1 cellular context compared by ENCODE assay signal in the genomic region with DNA sequence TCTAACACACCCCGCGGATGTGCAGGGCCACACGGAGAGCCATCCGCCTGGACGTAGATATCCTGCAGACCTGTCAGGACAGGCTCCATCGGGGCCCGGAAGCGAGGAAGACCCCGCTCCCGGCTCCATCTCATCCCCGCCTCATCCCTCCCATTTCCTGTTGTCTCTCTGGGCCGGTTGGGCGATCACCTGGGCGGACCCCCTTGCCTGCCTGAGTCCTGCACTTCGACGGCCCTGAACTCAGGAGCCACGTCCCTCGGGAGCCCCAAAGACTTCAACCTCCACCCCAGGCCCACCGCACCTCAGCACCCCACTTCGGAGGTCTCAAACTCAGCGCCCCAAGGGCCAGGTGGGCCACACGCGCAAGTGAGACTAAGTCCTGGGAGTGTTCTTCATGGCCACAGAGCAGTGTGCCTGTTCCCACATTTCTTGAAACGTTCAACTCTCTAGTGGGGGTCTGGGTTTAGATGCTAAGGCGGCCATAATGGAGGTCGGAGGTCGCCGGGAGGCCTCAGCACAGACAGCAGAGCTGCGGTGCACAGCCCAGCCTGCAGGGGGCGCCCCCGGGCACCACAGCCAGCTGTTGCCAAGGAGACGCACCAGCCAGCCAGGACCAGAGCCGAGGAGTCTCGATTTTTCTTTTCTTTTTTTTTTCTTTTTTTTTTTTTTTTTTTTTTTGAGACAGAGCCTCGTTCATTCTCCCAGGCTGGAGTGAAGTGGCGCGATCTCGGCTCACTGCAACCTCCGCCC.
A peak's percentile ranks its signal among the peaks of the same experiment; 100 is the strongest.
TF ChIP-seq lines count a peak whose summit lies in the region.

No MANE protein-coding gene starts in this region.

TF ChIP-seq in HepG2, 621 proteins besides CTCF, POLR2A, EP300 and RAD21 (continued from another document):
- TF ChIP-seq ZNF558 (CRISPR knock-in tag; IDR thresholded peaks at IDR 0.05; ENCODE audit: borderline replicate concordance) = no peak
- TF ChIP-seq, protein P1, sequence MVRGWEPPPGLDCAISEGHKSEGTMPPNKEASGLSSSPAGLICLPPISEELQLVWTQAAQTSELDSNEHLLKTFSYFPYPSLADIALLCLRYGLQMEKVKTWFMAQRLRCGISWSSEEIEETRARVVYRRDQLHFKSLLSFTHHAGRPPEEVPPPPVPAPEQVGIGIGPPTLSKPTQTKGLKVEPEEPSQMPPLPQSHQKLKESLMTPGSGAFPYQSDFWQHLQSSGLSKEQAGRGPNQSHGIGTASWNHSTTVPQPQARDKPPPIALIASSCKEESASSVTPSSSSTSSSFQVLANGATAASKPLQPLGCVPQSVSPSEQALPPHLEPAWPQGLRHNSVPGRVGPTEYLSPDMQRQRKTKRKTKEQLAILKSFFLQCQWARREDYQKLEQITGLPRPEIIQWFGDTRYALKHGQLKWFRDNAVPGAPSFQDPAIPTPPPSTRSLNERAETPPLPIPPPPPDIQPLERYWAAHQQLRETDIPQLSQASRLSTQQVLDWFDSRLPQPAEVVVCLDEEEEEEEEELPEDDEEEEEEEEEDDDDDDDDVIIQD (CRISPR knock-in tag; IDR thresholded peaks at IDR 0.05; ENCODE audit: low read depth) = no peak
- TF ChIP-seq RBAK (CRISPR knock-in tag; IDR thresholded peaks at IDR 0.05) = no peak
- TF ChIP-seq, protein P2, sequence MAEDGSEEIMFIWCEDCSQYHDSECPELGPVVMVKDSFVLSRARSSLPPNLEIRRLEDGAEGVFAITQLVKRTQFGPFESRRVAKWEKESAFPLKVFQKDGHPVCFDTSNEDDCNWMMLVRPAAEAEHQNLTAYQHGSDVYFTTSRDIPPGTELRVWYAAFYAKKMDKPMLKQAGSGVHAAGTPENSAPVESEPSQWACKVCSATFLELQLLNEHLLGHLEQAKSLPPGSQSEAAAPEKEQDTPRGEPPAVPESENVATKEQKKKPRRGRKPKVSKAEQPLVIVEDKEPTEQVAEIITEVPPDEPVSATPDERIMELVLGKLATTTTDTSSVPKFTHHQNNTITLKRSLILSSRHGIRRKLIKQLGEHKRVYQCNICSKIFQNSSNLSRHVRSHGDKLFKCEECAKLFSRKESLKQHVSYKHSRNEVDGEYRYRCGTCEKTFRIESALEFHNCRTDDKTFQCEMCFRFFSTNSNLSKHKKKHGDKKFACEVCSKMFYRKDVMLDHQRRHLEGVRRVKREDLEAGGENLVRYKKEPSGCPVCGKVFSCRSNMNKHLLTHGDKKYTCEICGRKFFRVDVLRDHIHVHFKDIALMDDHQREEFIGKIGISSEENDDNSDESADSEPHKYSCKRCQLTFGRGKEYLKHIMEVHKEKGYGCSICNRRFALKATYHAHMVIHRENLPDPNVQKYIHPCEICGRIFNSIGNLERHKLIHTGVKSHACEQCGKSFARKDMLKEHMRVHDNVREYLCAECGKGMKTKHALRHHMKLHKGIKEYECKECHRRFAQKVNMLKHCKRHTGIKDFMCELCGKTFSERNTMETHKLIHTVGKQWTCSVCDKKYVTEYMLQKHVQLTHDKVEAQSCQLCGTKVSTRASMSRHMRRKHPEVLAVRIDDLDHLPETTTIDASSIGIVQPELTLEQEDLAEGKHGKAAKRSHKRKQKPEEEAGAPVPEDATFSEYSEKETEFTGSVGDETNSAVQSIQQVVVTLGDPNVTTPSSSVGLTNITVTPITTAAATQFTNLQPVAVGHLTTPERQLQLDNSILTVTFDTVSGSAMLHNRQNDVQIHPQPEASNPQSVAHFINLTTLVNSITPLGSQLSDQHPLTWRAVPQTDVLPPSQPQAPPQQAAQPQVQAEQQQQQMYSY (CRISPR knock-in tag; IDR thresholded peaks at IDR 0.05) = no peak
- no peak for TF ChIP-seq RFX5 (IDR thresholded peaks at IDR 0.05; ENCODE audit: low read depth, low read length)
- TF ChIP-seq, protein P3, sequence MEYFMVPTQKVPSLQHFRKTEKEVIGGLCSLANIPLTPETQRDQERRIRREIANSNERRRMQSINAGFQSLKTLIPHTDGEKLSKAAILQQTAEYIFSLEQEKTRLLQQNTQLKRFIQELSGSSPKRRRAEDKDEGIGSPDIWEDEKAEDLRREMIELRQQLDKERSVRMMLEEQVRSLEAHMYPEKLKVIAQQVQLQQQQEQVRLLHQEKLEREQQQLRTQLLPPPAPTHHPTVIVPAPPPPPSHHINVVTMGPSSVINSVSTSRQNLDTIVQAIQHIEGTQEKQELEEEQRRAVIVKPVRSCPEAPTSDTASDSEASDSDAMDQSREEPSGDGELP (IDR thresholded peaks at IDR 0.05; ENCODE audit: borderline replicate concordance, low read depth) = peak; percentile 46; the same call in 1 of the 2 replicates
- TF ChIP-seq, protein P4, sequence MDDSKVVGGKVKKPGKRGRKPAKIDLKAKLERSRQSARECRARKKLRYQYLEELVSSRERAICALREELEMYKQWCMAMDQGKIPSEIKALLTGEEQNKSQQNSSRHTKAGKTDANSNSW (CRISPR knock-in tag; IDR thresholded peaks at IDR 0.05; ENCODE audit: borderline replicate concordance) = no peak
- TF ChIP-seq RFX1 (IDR thresholded peaks at IDR 0.05) = peak; percentile 57
- TF ChIP-seq NR2C2 (CRISPR knock-in tag; IDR thresholded peaks at IDR 0.05; ENCODE audit: borderline replicate concordance) = peak; percentile 35; the same call in 1 of the 2 replicates
- peak; percentile 70 for TF ChIP-seq YY1 (IDR thresholded peaks at IDR 0.05; ENCODE audit: insufficient read depth, insufficient replicate concordance, low read depth, low read length)
- TF ChIP-seq ZNF329 (CRISPR knock-in tag; IDR thresholded peaks at IDR 0.05; ENCODE audit: low read depth) = no peak
- TF ChIP-seq NR2F6 (IDR thresholded peaks at IDR 0.05) = no peak
- peak; percentile 30; the same call in 1 of the 2 replicates for TF ChIP-seq NR2F6 (CRISPR knock-in tag; IDR thresholded peaks at IDR 0.05)
- peak; percentile 67; the same call in 1 of the 2 replicates for TF ChIP-seq RFX3 (CRISPR knock-in tag; IDR thresholded peaks at IDR 0.05)
- TF ChIP-seq XRCC5 (optimal IDR thresholded peaks at IDR 0.05; ENCODE audit: low read length) = peak; percentile 58
- no peak for TF ChIP-seq SNAPC2 (CRISPR knock-in tag; IDR thresholded peaks at IDR 0.05)
- peak; percentile 56 for TF ChIP-seq RBM39 (IDR thresholded peaks at IDR 0.05; ENCODE audit: low read depth, low read length, poor library complexity, severe bottlenecking)
- TF ChIP-seq GTF2F1 (IDR thresholded peaks at IDR 0.05; ENCODE audit: low read length) = no peak
- TF ChIP-seq, protein P5, sequence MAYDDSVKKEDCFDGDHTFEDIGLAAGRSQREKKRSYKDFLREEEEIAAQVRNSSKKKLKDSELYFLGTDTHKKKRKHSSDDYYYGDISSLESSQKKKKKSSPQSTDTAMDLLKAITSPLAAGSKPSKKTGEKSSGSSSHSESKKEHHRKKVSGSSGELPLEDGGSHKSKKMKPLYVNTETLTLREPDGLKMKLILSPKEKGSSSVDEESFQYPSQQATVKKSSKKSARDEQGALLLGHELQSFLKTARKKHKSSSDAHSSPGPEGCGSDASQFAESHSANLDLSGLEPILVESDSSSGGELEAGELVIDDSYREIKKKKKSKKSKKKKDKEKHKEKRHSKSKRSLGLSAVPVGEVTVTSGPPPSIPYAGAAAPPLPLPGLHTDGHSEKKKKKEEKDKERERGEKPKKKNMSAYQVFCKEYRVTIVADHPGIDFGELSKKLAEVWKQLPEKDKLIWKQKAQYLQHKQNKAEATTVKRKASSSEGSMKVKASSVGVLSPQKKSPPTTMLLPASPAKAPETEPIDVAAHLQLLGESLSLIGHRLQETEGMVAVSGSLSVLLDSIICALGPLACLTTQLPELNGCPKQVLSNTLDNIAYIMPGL (CRISPR knock-in tag; IDR thresholded peaks at IDR 0.05; ENCODE audit: borderline replicate concordance in 1 of 2, low read depth in 1 of 2) = no peak
- TF ChIP-seq PPARG (CRISPR knock-in tag; conservative IDR thresholded peaks at IDR 0.05) = peak; percentile 67; the same call in 1 of the 2 replicates
- TF ChIP-seq ZNF326 (CRISPR knock-in tag; IDR thresholded peaks at IDR 0.05; ENCODE audit: borderline replicate concordance) = no peak
- TF ChIP-seq ZNF484 (CRISPR knock-in tag; IDR thresholded peaks at IDR 0.05; ENCODE audit: borderline replicate concordance, low read depth) = no peak
- no peak for TF ChIP-seq MAFG (CRISPR knock-in tag; IDR thresholded peaks at IDR 0.05)
TF ChIP-seq in HepG2: peak in this region for 10.
